In genomic region chr13:110658218-110658911, GRCh38 we compare ENCODE assay signal across 8 cellular contexts. TPM values are rescaled to one million over a fixed set of nuclear protein-coding genes. Genes with fewer than 3 reads are reported as not detected.
DNase-seq lines count a peak whose midpoint lies in the region; ATAC-seq, FAIRE-seq and TF ChIP-seq lines count a peak whose summit lies in the region.
"Not testable (repeated sequence)": the region's sequence is repeated elsewhere in the genome, so short reads cannot be mapped to it uniquely, and the experiment has no call there.

No MANE protein-coding gene starts in this region.

- not testable (repeated sequence) for H3K27me3 Mint-ChIP-seq in IgD-negative memory B cell; T-helper 1 cell treated with Interleukin-12 subunit alpha and Interleukin-12 subunit beta and Interleukin-4 antibody, amounts not matched to agents 30 μg/mL and 1 μg/mL, for 36 hours (ENCODE audit: low read depth); activated naive CD8-positive, alpha-beta T cell treated with anti-CD3 and anti-CD28 coated beads, Interleukin-2, amount 50 U/mL, for 24 hours

- peaks cover 15% of the 10 kb centered on the region for H3K36me3 Mint-ChIP-seq in IgD-negative memory B cell
- peaks cover 46% of the 10 kb centered on the region for H3K36me3 Mint-ChIP-seq in T-helper 1 cell treated with Interleukin-12 subunit alpha and Interleukin-12 subunit beta and Interleukin-4 antibody, amounts not matched to agents 30 μg/mL and 1 μg/mL, for 36 hours (ENCODE audit: low read depth)
- H3K36me3 Mint-ChIP-seq in activated naive CD8-positive, alpha-beta T cell treated with anti-CD3 and anti-CD28 coated beads, Interleukin-2, amount 50 U/mL, for 24 hours (ENCODE audit: low read depth) = peaks cover 69% of the 10 kb centered on the region
- peaks cover 53% of the 10 kb centered on the region for H3K36me3 Mint-ChIP-seq in stimulated activated effector memory CD8-positive, alpha-beta T cell treated with anti-CD3 and anti-CD28 coated beads, Interleukin-12 subunit alpha, Interleukin-12 subunit beta, amount 100 ng/mL, for 72 hours

- not testable (repeated sequence) for H3K9me3 Mint-ChIP-seq in IgD-negative memory B cell; activated naive CD8-positive, alpha-beta T cell treated with anti-CD3 and anti-CD28 coated beads, Interleukin-2, amount 50 U/mL, for 24 hours; stimulated activated effector memory CD8-positive, alpha-beta T cell treated with anti-CD3 and anti-CD28 coated beads, Interleukin-12 subunit alpha, Interleukin-12 subunit beta, amount 100 ng/mL, for 72 hours
- peaks cover 14% of the 10 kb centered on the region for H3K9me3 Mint-ChIP-seq in T-helper 1 cell treated with Interleukin-12 subunit alpha and Interleukin-12 subunit beta and Interleukin-4 antibody, amounts not matched to agents 30 μg/mL and 1 μg/mL, for 36 hours

- peak overlapping the region; percentile 5 to 68 (median 67) for H3K27ac Mint-ChIP-seq in IgD-negative memory B cell
- H3K27ac Mint-ChIP-seq in T-helper 1 cell treated with Interleukin-12 subunit alpha and Interleukin-12 subunit beta and Interleukin-4 antibody, amounts not matched to agents 30 μg/mL and 1 μg/mL, for 36 hours = peak overlapping the region; percentile 10
- H3K27ac Mint-ChIP-seq in activated naive CD8-positive, alpha-beta T cell treated with anti-CD3 and anti-CD28 coated beads, Interleukin-2, amount 50 U/mL, for 24 hours = peak overlapping the region; percentile 49
- H3K27ac Mint-ChIP-seq in stimulated activated effector memory CD8-positive, alpha-beta T cell treated with anti-CD3 and anti-CD28 coated beads, Interleukin-12 subunit alpha, Interleukin-12 subunit beta, amount 100 ng/mL, for 72 hours = peak overlapping the region; percentile 5

- FAIRE-seq in GM12891 (lab: Jason Lieb, UNC) = peak; percentile 74

- ATAC-seq in GM19328 (IDR thresholded peaks at IDR 0.05; ENCODE audit: unreplicated experiment) = peak; percentile 91
- peak; percentile 90 for ATAC-seq in GM21786 (IDR thresholded peaks at IDR 0.05; ENCODE audit: unreplicated experiment)
- peak; percentile 88 for ATAC-seq in HG03066 (IDR thresholded peaks at IDR 0.05; ENCODE audit: low read depth, unreplicated experiment)
- peak; percentile 41 for ATAC-seq in activated naive CD8-positive, alpha-beta T cell treated with anti-CD3 and anti-CD28 coated beads, Interleukin-2, amount 50 U/mL, for 24 hours
- peak; percentile 50 for ATAC-seq in stimulated activated effector memory CD8-positive, alpha-beta T cell treated with anti-CD3 and anti-CD28 coated beads, Interleukin-12 subunit alpha, Interleukin-12 subunit beta, amount 100 ng/mL, for 72 hours

- peak overlapping the region in 3 of 4 donors; percentile 31 to 84 (median 84) for H3K4me3 Mint-ChIP-seq in IgD-negative memory B cell
- not testable (repeated sequence) for H3K4me3 Mint-ChIP-seq in T-helper 1 cell treated with Interleukin-12 subunit alpha and Interleukin-12 subunit beta and Interleukin-4 antibody, amounts not matched to agents 30 μg/mL and 1 μg/mL, for 36 hours; activated naive CD8-positive, alpha-beta T cell treated with anti-CD3 and anti-CD28 coated beads, Interleukin-2, amount 50 U/mL, for 24 hours; stimulated activated effector memory CD8-positive, alpha-beta T cell treated with anti-CD3 and anti-CD28 coated beads, Interleukin-12 subunit alpha, Interleukin-12 subunit beta, amount 100 ng/mL, for 72 hours

- DNase-seq in GM12891 (ENCODE audit: insufficient read length, low spot score); activated naive CD8-positive, alpha-beta T cell treated with anti-CD3 and anti-CD28 coated beads, Interleukin-2, amount 50 U/mL, for 24 hours; stimulated activated effector memory CD8-positive, alpha-beta T cell treated with anti-CD3 and anti-CD28 coated beads, Interleukin-12 subunit alpha, Interleukin-12 subunit beta, amount 100 ng/mL, for 72 hours (ENCODE audit: low spot score in 2 of 2): not testable (repeated sequence)

- TF ChIP-seq POLR2A in GM12891 (IDR thresholded peaks at IDR 0.05; ENCODE audit: low read depth, low read length) = not testable (repeated sequence)

- H3K4me1 Mint-ChIP-seq in IgD-negative memory B cell = peaks cover 28 to 37% (median 32%) of the 10 kb centered on the region in 3 donors
- peaks cover 18% of the 10 kb centered on the region for H3K4me1 Mint-ChIP-seq in T-helper 1 cell treated with Interleukin-12 subunit alpha and Interleukin-12 subunit beta and Interleukin-4 antibody, amounts not matched to agents 30 μg/mL and 1 μg/mL, for 36 hours (ENCODE audit: low read depth)
- peaks cover 42% of the 10 kb centered on the region for H3K4me1 Mint-ChIP-seq in activated naive CD8-positive, alpha-beta T cell treated with anti-CD3 and anti-CD28 coated beads, Interleukin-2, amount 50 U/mL, for 24 hours
- H3K4me1 Mint-ChIP-seq in stimulated activated effector memory CD8-positive, alpha-beta T cell treated with anti-CD3 and anti-CD28 coated beads, Interleukin-12 subunit alpha, Interleukin-12 subunit beta, amount 100 ng/mL, for 72 hours = peaks cover 32% of the 10 kb centered on the region

TF ChIP-seq in GM12891, 5 proteins besides CTCF, POLR2A, EP300 and RAD21:
- TF ChIP-seq SPI1 (IDR thresholded peaks at IDR 0.05; ENCODE audit: low read depth, low read length) = peak; percentile 98

RNA-seq across cellular contexts. Expression of gene NAXD, which starts 43.0 kb away (rescaled TPM):
- polyA plus RNA-seq in GM12891 (2012; ENCODE audit: low read depth, missing spikeins) = 28.0 TPM
- 20.5 TPM for polyA plus RNA-seq in IgD-negative memory B cell

RNA-seq across cellular contexts. Expression of gene CARS2, which starts 47.6 kb away (rescaled TPM):
- polyA plus RNA-seq in GM12891 (2012; ENCODE audit: low read depth, missing spikeins) = 67.0 TPM
- polyA plus RNA-seq in IgD-negative memory B cell = 68.5 TPM

RNA-seq across cellular contexts. Expression of gene ING1, which starts 55.1 kb away (rescaled TPM):
- polyA plus RNA-seq in GM12891 (2012; ENCODE audit: low read depth, missing spikeins) = 19.1 TPM
- polyA plus RNA-seq in IgD-negative memory B cell = 25.0 TPM

Comparison
In these comparisons a context has a peak if more than half of its experiments do, and no peak if none do; other contexts are left out.
1. ATAC-seq: peak in every context shown above with its lines; median percentile 91 in GM19328; 90 in GM21786; 88 in HG03066; 50 in stimulated activated effector memory CD8-positive, alpha-beta T cell treated with anti-CD3 and anti-CD28 coated beads, Interleukin-12 subunit alpha, Interleukin-12 subunit beta, amount 100 ng/mL, for 72 hours; 41 in activated naive CD8-positive, alpha-beta T cell treated with anti-CD3 and anti-CD28 coated beads, Interleukin-2, amount 50 U/mL, for 24 hours.
2. H3K27ac Mint-ChIP-seq: peak in every context shown above with its lines; median percentile 67 in IgD-negative memory B cell; 49 in activated naive CD8-positive, alpha-beta T cell treated with anti-CD3 and anti-CD28 coated beads, Interleukin-2, amount 50 U/mL, for 24 hours; 10 in T-helper 1 cell treated with Interleukin-12 subunit alpha and Interleukin-12 subunit beta and Interleukin-4 antibody, amounts not matched to agents 30 μg/mL and 1 μg/mL, for 36 hours; 5 in stimulated activated effector memory CD8-positive, alpha-beta T cell treated with anti-CD3 and anti-CD28 coated beads, Interleukin-12 subunit alpha, Interleukin-12 subunit beta, amount 100 ng/mL, for 72 hours.